Comparison of ENCODE assay signal across 25 cellular contexts in the genomic region with DNA sequence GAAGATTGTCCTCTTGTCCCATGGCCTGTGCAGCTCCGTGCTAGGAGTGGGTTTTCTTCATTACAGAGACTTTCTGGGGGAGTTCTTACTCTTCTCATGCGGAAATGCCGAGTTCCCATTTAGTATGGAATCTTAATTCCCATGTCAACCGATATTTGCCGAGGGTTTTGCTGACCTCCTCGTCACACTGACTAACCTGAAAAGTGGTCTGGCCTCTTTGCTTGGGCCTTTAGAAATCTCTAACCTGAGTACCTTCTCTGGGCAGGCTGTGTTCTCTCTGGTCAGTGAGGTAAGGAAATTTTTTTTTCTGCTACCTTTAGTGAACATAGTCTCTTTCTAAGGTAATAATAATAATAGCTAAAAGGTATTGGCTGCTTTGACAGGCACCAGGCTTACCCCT.
"Had no signal": no experiment of that assay in that cellular context is flagged by ENCODE, and none has a peak within 500 bp of the region (broad histone marks: within the 10 kb centered on the region; RNA-seq: fewer than 3 reads in every experiment).

No MANE protein-coding gene starts in this region.

- H3K27me3 ChIP-seq: colonic mucosa, dorsolateral prefrontal cortex, foreskin keratinocyte had no signal

- H3K27ac Mint-ChIP-seq: dendritic cell treated with granulocyte-macrophage colony-stimulating factor and Interleukin-4, amounts not matched to agents 40 ng/mL and 50 ng/mL, for 4 days; effector memory CD8-positive, alpha-beta T cell; endodermal cell had no signal

- H3K36me3 ChIP-seq: colonic mucosa, esophagus muscularis mucosa, esophagus squamous epithelium, gastrocnemius medialis, gastroesophageal sphincter, heart left ventricle, heart right ventricle had no signal

- H3K4me1 ChIP-seq: colonic mucosa, foreskin keratinocyte, gastrocnemius medialis had no signal

- H3K4me3 Mint-ChIP-seq: dendritic cell treated with granulocyte-macrophage colony-stimulating factor and Interleukin-4, amounts not matched to agents 40 ng/mL and 50 ng/mL, for 4 days; effector memory CD8-positive, alpha-beta T cell; endodermal cell had no signal

- DNase-seq: colonic mucosa; cortex of kidney; dermis blood vessel endothelial cell; dorsolateral prefrontal cortex; effector CD4-positive, alpha-beta T cell; effector CD8-positive, alpha-beta T cell; effector memory CD4-positive, alpha-beta T cell; effector memory CD8-positive, alpha-beta T cell; endodermal cell; erythroblast; esophagus squamous epithelium; foreskin fibroblast; foreskin melanocyte; gastrocnemius medialis; glutamatergic neuron; head of caudate nucleus; heart right ventricle had no signal

- H3K4me3 ChIP-seq: colonic mucosa, coronary artery, dorsolateral prefrontal cortex, esophagus muscularis mucosa, esophagus squamous epithelium, gastrocnemius medialis, gastroesophageal sphincter, heart left ventricle, heart right ventricle had no signal

- H3K27ac ChIP-seq: colonic mucosa, coronary artery, dorsolateral prefrontal cortex, epithelial cell of prostate, esophagus muscularis mucosa, esophagus squamous epithelium, foreskin keratinocyte, gastrocnemius medialis, gastroesophageal sphincter, heart left ventricle, heart right ventricle had no signal

- H3K9me3 ChIP-seq: colonic mucosa, esophagus muscularis mucosa, esophagus squamous epithelium, gastrocnemius medialis, gastroesophageal sphincter, heart left ventricle, heart right ventricle had no signal

- H3K9me3 Mint-ChIP-seq: dendritic cell treated with granulocyte-macrophage colony-stimulating factor and Interleukin-4, amounts not matched to agents 40 ng/mL and 50 ng/mL, for 4 days; effector memory CD8-positive, alpha-beta T cell; endodermal cell had no signal

- ATAC-seq: effector memory CD8-positive, alpha-beta T cell; esophagus mucosa; foreskin keratinocyte; gastrocnemius medialis; gastroesophageal sphincter; heart left ventricle; heart right ventricle had no signal
